ENCODE assay signal across 8 cellular contexts in the genomic region with DNA sequence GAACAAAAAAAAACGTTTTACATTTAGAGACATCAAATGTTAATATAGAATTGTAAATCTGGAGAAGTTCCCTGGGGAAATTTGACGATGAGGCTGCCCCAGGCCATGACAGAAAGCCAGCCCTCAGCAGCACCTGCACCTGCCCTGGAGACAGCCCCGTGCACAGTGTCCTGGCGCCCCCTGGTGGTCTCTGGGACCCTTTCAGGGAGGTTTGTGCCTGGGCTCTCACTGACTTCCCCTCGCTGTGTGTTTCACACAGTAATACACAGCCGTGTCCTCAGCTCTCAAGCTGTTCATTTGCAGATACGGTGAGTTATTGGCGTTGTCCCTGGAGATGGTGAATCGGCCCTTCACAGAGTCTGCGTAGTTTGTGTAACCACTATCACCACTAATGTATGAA.
DNase-seq lines count a peak whose midpoint lies in the region; ATAC-seq and TF ChIP-seq lines count a peak whose summit lies in the region.
"Not testable (repeated sequence)": the region's sequence is repeated elsewhere in the genome, so short reads cannot be mapped to it uniquely, and the experiment has no call there.

No MANE protein-coding gene starts in this region.

- intact Hi-C loops in PC-9 (cut with micrococcal nuclease; ENCODE audit: unreplicated experiment); body of pancreas (cut with DNase I); mucosa of descending colon (cut with DNase I, micrococcal nuclease); thyroid gland (cut with DNase I): not testable (repeated sequence)

- 18% methylated on average over 7 of the region's 10 CpGs; no CpG with 5 or more reads in 1 of the 2 donors for WGBS in body of pancreas, 2 donors
- WGBS in thyroid gland, 2 donors, result 47% methylated on average over 6 of the region's 10 CpGs; no CpG with 5 or more reads in 1 of the 2 donors

- H3K36me3 ChIP-seq in DND-41 (ENCODE audit: insufficient read depth, low read length); PC-9 (ENCODE audit: low read depth); body of pancreas (replicated peaks in 1 of 2; ENCODE audit: insufficient read depth in 1 of 2, low read depth in 2 of 2); mucosa of descending colon (ENCODE audit: low read depth); thyroid gland: not testable (repeated sequence)

- not testable (repeated sequence) for H3K4me3 ChIP-seq in DND-41 (ENCODE audit: low read depth in 1 of 2, low read length in 2 of 2); NB4 (ENCODE audit: low read depth, low read length); PC-9; body of pancreas; mucosa of descending colon; thyroid gland (replicated peaks in 1 of 3)

- BruUV-seq in PC-9 (replicated peaks; lab: Mats Ljungman, UMichigan), result not testable (repeated sequence)

- ATAC-seq in DND-41 (ENCODE audit: insufficient read depth, low read depth) (peak; percentile 75), HG02610 (IDR thresholded peaks at IDR 0.05; ENCODE audit: unreplicated experiment) (peak; percentile 51)
- not testable (repeated sequence) for ATAC-seq in body of pancreas, mucosa of descending colon

- H3K4me2 ChIP-seq in DND-41 (ENCODE audit: insufficient read depth, low read length); PC-9: not testable (repeated sequence)

- peak; percentile 52 for DNase-seq in DND-41
- peak; percentile 6 for DNase-seq in NB4 (ENCODE audit: low read depth)
- peak; percentile 18 to 53 for DNase-seq in PC-9
- peak; percentile 26 to 39 for DNase-seq in activated CD4-positive, alpha-beta T cell treated with anti-CD3 and anti-CD28 coated beads, Interleukin-2, amount 50 U/mL, for 48 hours
- DNase-seq in body of pancreas, result peak; percentile 24 to 48 (median 32)
- peak in 2 of 3 donors; percentile 24 to 28 for DNase-seq in mucosa of descending colon
- DNase-seq in thyroid gland, result peak; percentile 2 to 4

- H3K27me3 ChIP-seq in DND-41 (ENCODE audit: insufficient read depth, low read length, poor library complexity); PC-9 (ENCODE audit: insufficient read depth, low read depth); body of pancreas; thyroid gland: not testable (repeated sequence)

- not testable (repeated sequence) for H4K20me1 ChIP-seq in DND-41 (ENCODE audit: insufficient read depth, low read length); PC-9 (ENCODE audit: insufficient read depth)

- POLR2A ChIA-PET in PC-9 (lab: Charles Lee; ENCODE audit: unreplicated experiment), result not testable (repeated sequence)

- not testable (repeated sequence) for H3K9me2 ChIP-seq in PC-9 (ENCODE audit: insufficient read depth)

- not testable (repeated sequence) for H3K79me2 ChIP-seq in DND-41 (ENCODE audit: insufficient read depth, low read length); PC-9 (ENCODE audit: low read depth)

- TF ChIP-seq POLR2A in NB4 (IDR thresholded peaks at IDR 0.05; ENCODE audit: extremely low read depth, insufficient read length); body of pancreas (IDR thresholded peaks at IDR 0.05); thyroid gland (IDR thresholded peaks at IDR 0.05): not testable (repeated sequence)

- not testable (repeated sequence) for H3F3A ChIP-seq in PC-9 (ENCODE audit: insufficient read depth, low read depth)

- TF ChIP-seq CTCF in DND-41 (IDR thresholded peaks at IDR 0.05; ENCODE audit: borderline replicate concordance, extremely low read depth, low read length, poor library complexity, severe bottlenecking) (peak; percentile 41), PC-9 (conservative IDR thresholded peaks at IDR 0.05) (peak; percentile 59; the same call in 1 of the 2 replicates), body of pancreas (IDR thresholded peaks at IDR 0.05) (peak in 1 of 7 experiments; percentile 15)
- not testable (repeated sequence) for TF ChIP-seq CTCF in NB4 (IDR thresholded peaks at IDR 0.05; ENCODE audit: low read depth, low read length); mucosa of descending colon (IDR thresholded peaks at IDR 0.05); thyroid gland (IDR thresholded peaks at IDR 0.05)

- not testable (repeated sequence) for H3K4me1 ChIP-seq in DND-41 (ENCODE audit: insufficient read depth, low read length); PC-9 (replicated peaks; ENCODE audit: insufficient read depth); body of pancreas; mucosa of descending colon (ENCODE audit: low read depth); thyroid gland

- H3K9ac ChIP-seq in DND-41 (ENCODE audit: low read depth, low read length), result not testable (repeated sequence)

- CTCF ChIA-PET in PC-9 (lab: Charles Lee), result not testable (repeated sequence)

- H3K9me3 ChIP-seq in DND-41 (ENCODE audit: insufficient read depth, low read length, severe bottlenecking); PC-9 (ENCODE audit: insufficient read depth, low read depth); body of pancreas; mucosa of descending colon; thyroid gland: not testable (repeated sequence)

- H2AFZ ChIP-seq in DND-41 (ENCODE audit: low read depth, low read length); PC-9: not testable (repeated sequence)

- H3K27ac ChIP-seq in DND-41 (ENCODE audit: low read length); PC-9; body of pancreas; thyroid gland: not testable (repeated sequence)
